ENCODE assay signal across 7 cellular contexts in the genomic region with DNA sequence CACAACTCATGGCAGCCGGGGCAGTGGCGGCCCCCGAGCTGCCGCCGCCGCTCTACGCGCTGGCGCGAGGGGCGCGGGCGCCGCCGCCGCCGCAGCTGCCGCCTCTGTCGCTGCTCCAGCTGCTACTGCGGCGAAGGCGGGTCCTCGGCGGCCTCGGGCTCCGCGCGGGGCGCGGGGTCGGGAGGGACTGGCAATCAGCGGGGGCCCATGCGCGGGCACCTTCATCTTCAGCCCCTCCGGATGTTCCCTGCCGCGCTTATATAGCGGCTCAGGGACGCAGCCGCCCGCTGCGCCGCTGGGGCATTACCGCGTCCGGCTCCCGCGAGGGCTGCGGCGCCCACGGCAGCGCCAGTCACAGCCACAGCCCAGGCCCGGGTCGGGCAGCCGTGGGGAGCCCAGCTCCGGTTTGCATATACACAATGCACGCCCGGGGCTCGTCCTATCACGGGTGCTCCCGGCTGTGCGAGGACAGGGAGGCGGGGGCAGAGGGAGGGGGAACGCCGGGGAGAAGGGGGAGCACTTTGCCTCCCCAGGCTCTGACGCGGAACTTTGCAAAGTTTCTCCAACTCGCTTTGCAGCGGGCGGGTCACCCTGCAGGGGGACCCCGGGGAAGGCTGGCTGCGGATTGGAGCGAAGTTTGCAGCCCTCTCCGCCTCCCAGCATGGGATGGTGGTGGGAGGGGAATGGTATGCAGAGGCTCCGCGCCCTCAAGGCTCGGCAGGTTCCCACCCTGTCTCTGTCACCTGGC. TPM values are rescaled to one million over a fixed set of nuclear protein-coding genes. Genes with fewer than 3 reads are reported as not detected.
A peak's percentile ranks its signal among the peaks of the same experiment; 100 is the strongest.
DNase-seq lines count a peak whose midpoint lies in the region; ATAC-seq and TF ChIP-seq lines count a peak whose summit lies in the region.

A gene with protein sequence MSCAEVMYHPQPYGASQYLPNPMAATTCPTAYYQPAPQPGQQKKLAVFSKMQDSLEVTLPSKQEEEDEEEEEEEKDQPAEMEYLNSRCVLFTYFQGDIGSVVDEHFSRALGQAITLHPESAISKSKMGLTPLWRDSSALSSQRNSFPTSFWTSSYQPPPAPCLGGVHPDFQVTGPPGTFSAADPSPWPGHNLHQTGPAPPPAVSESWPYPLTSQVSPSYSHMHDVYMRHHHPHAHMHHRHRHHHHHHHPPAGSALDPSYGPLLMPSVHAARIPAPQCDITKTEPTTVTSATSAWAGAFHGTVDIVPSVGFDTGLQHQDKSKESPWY (minus strand): TSS at position 416 of the 748 bp plus-strand sequence. CDS start 406 bp downstream, at position 10.

- peak within 1 kb of the TSS; percentile 97 for H3K27ac ChIP-seq in osteoblast (ENCODE audit: low read depth, low read length)

- peaks cover 44% of the 10 kb centered on the region for H3K79me2 ChIP-seq in osteoblast (ENCODE audit: insufficient read depth, low read length)

- no peaks in the 10 kb centered on the region for H3K9me3 ChIP-seq in osteoblast (ENCODE audit: low read depth, low read length)

- H3K27me3 ChIP-seq in osteoblast (ENCODE audit: insufficient read depth, low read length): no peaks in the 10 kb centered on the region

- H4K20me1 ChIP-seq in osteoblast (ENCODE audit: insufficient read depth, low read length): no peaks in the 10 kb centered on the region

- peak within 1 kb of the TSS; percentile 94 for H3K4me3 ChIP-seq in osteoblast (ENCODE audit: insufficient read depth, low read length)

- peaks cover 59% of the 10 kb centered on the region for H3K4me1 ChIP-seq in osteoblast (ENCODE audit: insufficient read depth, low read length)

- TF ChIP-seq CTCF in osteoblast (IDR thresholded peaks at IDR 0.05; ENCODE audit: extremely low read depth, low read depth, low read length): no peak

- H2AFZ ChIP-seq in osteoblast (ENCODE audit: low read length): peak within 1 kb of the TSS; percentile 57

- ATAC-seq in GM18511 (IDR thresholded peaks at IDR 0.05; ENCODE audit: unreplicated experiment): peak; percentile 62
- no peak for ATAC-seq in GM21367 (IDR thresholded peaks at IDR 0.05; ENCODE audit: unreplicated experiment)

- peak within 1 kb of the TSS; percentile 80 for H3K4me2 ChIP-seq in osteoblast (ENCODE audit: insufficient read depth, low read length)

- no peaks in the 10 kb centered on the region for H3K36me3 ChIP-seq in osteoblast (ENCODE audit: insufficient read depth, low read length)

- peak; percentile 18 for DNase-seq in HK-2 (ENCODE audit: unreplicated experiment)
- DNase-seq in activated CD8-positive, alpha-beta memory T cell treated with anti-CD3 and anti-CD28 coated beads, Interleukin-2, amount 50 U/mL, for 48 hours: peak; percentile 51
- peak; percentile 85 for DNase-seq in glomerular visceral epithelial cell (ENCODE audit: extremely low spot score)
- DNase-seq in osteoblast (ENCODE audit: insufficient read length, low spot score, missing footprints): peak; percentile 94
- no peak for DNase-seq in stimulated activated CD4-positive, alpha-beta T cell treated with anti-CD3 and anti-CD28 coated beads, Interleukin-4, amount 100 ng/mL, for 1 hour

RNA-seq across cellular contexts. Expression of the gene that starts here (rescaled TPM):
- 198 and 242 TPM in 2 replicates for total RNA-seq in osteoblast
